ENCODE assay signal across 1 cellular context in the genomic region with DNA sequence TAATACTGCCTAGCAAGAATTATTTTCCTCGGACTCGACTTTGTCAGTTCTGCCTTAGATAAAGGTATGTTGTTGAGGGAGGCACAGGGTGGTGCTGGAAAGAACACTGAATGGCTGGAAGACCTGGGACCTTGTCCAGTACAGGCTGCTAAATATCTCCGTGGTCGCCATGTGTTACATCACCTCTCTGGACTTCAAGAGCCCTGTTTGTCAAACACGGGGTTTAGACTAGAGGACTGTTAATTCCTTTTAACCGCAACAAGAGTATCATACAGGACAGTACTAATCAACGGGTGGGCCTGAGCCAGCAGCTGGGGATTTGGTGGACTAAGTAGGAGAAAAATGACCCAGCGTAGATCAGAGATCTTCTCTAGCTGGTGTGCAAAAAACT.
TF ChIP-seq lines count a peak whose summit lies in the region.

No MANE protein-coding gene starts in this region.

TF ChIP-seq in IMR-90, 13 proteins besides CTCF, POLR2A, EP300 and RAD21:
- TF ChIP-seq MAFK (IDR thresholded peaks at IDR 0.05; ENCODE audit: low read depth, low read length): no peak
- TF ChIP-seq BHLHE40 (IDR thresholded peaks at IDR 0.05; ENCODE audit: low read depth, low read length): no peak
- TF ChIP-seq NFE2L2 (IDR thresholded peaks at IDR 0.05; ENCODE audit: low read depth, low read length): no peak
- TF ChIP-seq CEBPB (IDR thresholded peaks at IDR 0.05; ENCODE audit: low read depth, low read length): no peak
- TF ChIP-seq, protein P1, sequence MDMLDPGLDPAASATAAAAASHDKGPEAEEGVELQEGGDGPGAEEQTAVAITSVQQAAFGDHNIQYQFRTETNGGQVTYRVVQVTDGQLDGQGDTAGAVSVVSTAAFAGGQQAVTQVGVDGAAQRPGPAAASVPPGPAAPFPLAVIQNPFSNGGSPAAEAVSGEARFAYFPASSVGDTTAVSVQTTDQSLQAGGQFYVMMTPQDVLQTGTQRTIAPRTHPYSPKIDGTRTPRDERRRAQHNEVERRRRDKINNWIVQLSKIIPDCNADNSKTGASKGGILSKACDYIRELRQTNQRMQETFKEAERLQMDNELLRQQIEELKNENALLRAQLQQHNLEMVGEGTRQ (IDR thresholded peaks at IDR 0.05; ENCODE audit: low read depth, low read length): no peak
